ENCODE assay signal across 1 cellular context in genomic region chr17:42677012-42677857, GRCh38.
TF ChIP-seq lines count a peak whose summit lies in the region.

No MANE protein-coding gene starts in this region.

TF ChIP-seq in K562, 482 proteins besides CTCF, POLR2A, EP300 and RAD21 (continues in another document):
- TF ChIP-seq ZNF253 (CRISPR knock-in tag; conservative IDR thresholded peaks at IDR 0.05) (no peak), EWSR1 (IDR thresholded peaks at IDR 0.05; ENCODE audit: borderline replicate concordance, low read depth, partially characterized antibody) (no peak), GABPA (tag; conservative IDR thresholded peaks at IDR 0.05; ENCODE audit: low read depth) (no peak; the same call in none of the 2 replicates), DDX20 (tag; IDR thresholded peaks at IDR 0.05; ENCODE audit: low read depth) (no peak), KLF1 (tag; IDR thresholded peaks at IDR 0.05) (no peak), RBM34 (IDR thresholded peaks at IDR 0.05; ENCODE audit: borderline replicate concordance, insufficient read depth, low read length) (no peak), EGR1 (conservative IDR thresholded peaks at IDR 0.05) (no peak), UBTF (IDR thresholded peaks at IDR 0.05; ENCODE audit: borderline replicate concordance in 1 of 2, low read depth in 2 of 2, low read length in 2 of 2) (no peak), NR2C1 (IDR thresholded peaks at IDR 0.05) (no peak), NR2C1 (tag; IDR thresholded peaks at IDR 0.05) (no peak), ZNF134 (CRISPR knock-in tag; conservative IDR thresholded peaks at IDR 0.05) (no peak), CSDE1 (IDR thresholded peaks at IDR 0.05) (no peak), ZNF449 (CRISPR knock-in tag; IDR thresholded peaks at IDR 0.05) (no peak), ZNF740 (CRISPR knock-in tag; IDR thresholded peaks at IDR 0.05) (no peak), ZNF740 (tag; IDR thresholded peaks at IDR 0.05) (peak in 1 of 2 experiments; percentile 77; a peak in 1 of 4 replicates), RFX5 (IDR thresholded peaks at IDR 0.05; ENCODE audit: low read depth, low read length) (peak; percentile 81), NR4A1 (CRISPR knock-in tag; IDR thresholded peaks at IDR 0.05) (no peak), NR4A1 (tag; IDR thresholded peaks at IDR 0.05) (no peak), REST (CRISPR knock-in tag; IDR thresholded peaks at IDR 0.05; ENCODE audit: low read depth) (no peak), YBX1 (IDR thresholded peaks at IDR 0.05) (no peak), RBFOX2 (IDR thresholded peaks at IDR 0.05; ENCODE audit: low read depth, low read length) (no peak), ELF2 (CRISPR knock-in tag; IDR thresholded peaks at IDR 0.05) (0 out of 2 replicates have a peak, but pooled peaks have one; percentile 22), ZBTB5 (IDR thresholded peaks at IDR 0.05) (no peak), RAD51 (IDR thresholded peaks at IDR 0.05; ENCODE audit: borderline replicate concordance, low read depth) (peak; percentile 90), CBFA2T2 (conservative IDR thresholded peaks at IDR 0.05) (no peak; the same call in 1 of the 2 replicates), PHB2 (IDR thresholded peaks at IDR 0.05; ENCODE audit: low read depth) (no peak), PHF21A (IDR thresholded peaks at IDR 0.05; ENCODE audit: borderline replicate concordance, low read depth) (no peak), NKRF (IDR thresholded peaks at IDR 0.05; ENCODE audit: borderline replicate concordance) (0 out of 2 replicates have a peak, but pooled peaks have one; percentile 51), BCL6 (CRISPR knock-in tag; IDR thresholded peaks at IDR 0.05) (no peak), PBX2 (CRISPR knock-in tag; IDR thresholded peaks at IDR 0.05; ENCODE audit: low read depth) (no peak), PBX2 (tag; conservative IDR thresholded peaks at IDR 0.05; ENCODE audit: low read depth) (0 out of 2 replicates have a peak, but pooled peaks have one; percentile 22), SAFB2 (IDR thresholded peaks at IDR 0.05; ENCODE audit: borderline replicate concordance, low read depth, low read length, severe bottlenecking) (no peak), TOE1 (IDR thresholded peaks at IDR 0.05; ENCODE audit: borderline replicate concordance) (no peak), TOE1 (CRISPR knock-in tag; IDR thresholded peaks at IDR 0.05; ENCODE audit: borderline replicate concordance, low read depth) (no peak), E2F6 (IDR thresholded peaks at IDR 0.05; ENCODE audit: borderline replicate concordance in 1 of 2, extremely low read depth in 1 of 2, insufficient read depth in 1 of 2, insufficient read length in 1 of 2, low read depth in 1 of 2, low read length in 1 of 2, poor library complexity in 1 of 2, severe bottlenecking in 1 of 2) (peak in 1 of 2 experiments; percentile 78), FOXJ2 (tag; IDR thresholded peaks at IDR 0.05) (no peak), MTA2 (IDR thresholded peaks at IDR 0.05; ENCODE audit: low read depth) (no peak), KLF10 (CRISPR knock-in tag; IDR thresholded peaks at IDR 0.05) (no peak), PPARD (CRISPR knock-in tag; IDR thresholded peaks at IDR 0.05) (no peak), BRCA1 (IDR thresholded peaks at IDR 0.05) (no peak), BRCA1 (CRISPR knock-in tag; IDR thresholded peaks at IDR 0.05) (no peak), DNMT1 (IDR thresholded peaks at IDR 0.05) (no peak), DMBX1 (CRISPR knock-in tag; IDR thresholded peaks at IDR 0.05; ENCODE audit: borderline replicate concordance) (0 out of 2 replicates have a peak, but pooled peaks have one; percentile 31), POLR2G (IDR thresholded peaks at IDR 0.05; ENCODE audit: low read depth, low read length) (no peak), SREBF1 (IDR thresholded peaks at IDR 0.05; ENCODE audit: borderline replicate concordance, low read depth, low read length) (no peak), HOXB6 (CRISPR knock-in tag; IDR thresholded peaks at IDR 0.05; ENCODE audit: borderline replicate concordance) (no peak), TEAD1 (CRISPR knock-in tag; IDR thresholded peaks at IDR 0.05) (no peak), MED1 (CRISPR knock-in tag; IDR thresholded peaks at IDR 0.05; ENCODE audit: borderline replicate concordance) (no peak), SP2 (IDR thresholded peaks at IDR 0.05; ENCODE audit: extremely low read depth, low read depth, low read length, poor library complexity, severe bottlenecking) (peak; percentile 56), KDM2B (CRISPR knock-in tag; IDR thresholded peaks at IDR 0.05) (no peak), KAT8 (IDR thresholded peaks at IDR 0.05; ENCODE audit: low read depth) (no peak), ZNF766 (CRISPR knock-in tag; conservative IDR thresholded peaks at IDR 0.05) (no peak), GABPB2 (CRISPR knock-in tag; conservative IDR thresholded peaks at IDR 0.05) (no peak), RBM22 (IDR thresholded peaks at IDR 0.05; ENCODE audit: low read depth, low read length, poor library complexity, severe bottlenecking) (no peak), ZNF282 (CRISPR knock-in tag; IDR thresholded peaks at IDR 0.05) (no peak), ZNF133 (CRISPR knock-in tag; IDR thresholded peaks at IDR 0.05) (no peak), PREB (CRISPR knock-in tag; IDR thresholded peaks at IDR 0.05) (no peak), GATA2 (CRISPR knock-in tag; IDR thresholded peaks at IDR 0.05) (no peak)
